In genomic region chr12:2287589-2287988, GRCh38 we compare ENCODE assay signal across 15 cellular contexts.
DNase-seq lines count a peak whose midpoint lies in the region; ATAC-seq and TF ChIP-seq lines count a peak whose summit lies in the region.
"Had no signal": no experiment of that assay in that cellular context is flagged by ENCODE, and none has a peak within 500 bp of the region (broad histone marks: within the 10 kb centered on the region; RNA-seq: fewer than 3 reads in every experiment).

No MANE protein-coding gene starts in this region.

- peaks cover 4 to 100% (median 89%) of the 10 kb centered on the region in 12 donors for H3K4me1 ChIP-seq in heart left ventricle
- peaks cover 37% of the 10 kb centered on the region for H3K4me1 ChIP-seq in right cardiac atrium (ENCODE audit: control insufficient read depth, insufficient read depth, low read length)
- H3K4me1 ChIP-seq in vagina = peaks cover 60% of the 10 kb centered on the region
- H3K4me1 ChIP-seq: testis had no signal

- peak overlapping the region in 11 of 12 donors; percentile 14 to 82 (median 75) for H3K27ac ChIP-seq in heart left ventricle
- peak overlapping the region; percentile 62 for H3K27ac ChIP-seq in right cardiac atrium (ENCODE audit: low read length)
- H3K27ac ChIP-seq in vagina = peak overlapping the region; percentile 65
- H3K27ac ChIP-seq: testis had no signal

- 68 to 80% (median 72%) methylated on average over 5 of the region's 5 CpGs for WGBS in heart left ventricle, 4 donors
- WGBS in right cardiac atrium = 78% methylated on average over 5 of the region's 5 CpGs

- H3K4me3 ChIP-seq in heart left ventricle (no peak overlapping the region), right cardiac atrium (ENCODE audit: low read length) (no peak overlapping the region), vagina (no peak overlapping the region)
- H3K4me3 ChIP-seq: MG63, testis had no signal

- H3K9me3 ChIP-seq in heart left ventricle (no peaks in the 10 kb centered on the region), right cardiac atrium (ENCODE audit: control insufficient read depth, low read length) (no peaks in the 10 kb centered on the region), vagina (no peaks in the 10 kb centered on the region)
- H3K9me3 ChIP-seq: testis had no signal

- intact Hi-C loops in heart left ventricle (cut with DNase I) = loop anchor here in 3 of 10 donors (5.0 to 10.0 kb wide), 4 partner anchors 123 to 315 kb away; partner anchors contain the start of gene CACNA1C (in 1 of the 3)
- intact Hi-C loops in left cardiac atrium (cut with DNase I) = loop anchor here in 1 of 2 donors (10.0 kb wide), 2 partner anchors 123 to 233 kb away; partner anchors contain the start of gene CACNA1C
- intact Hi-C loops in right cardiac atrium (cut with DNase I) = loop anchor here (10.0 kb wide), 1 partner anchor 233 kb away; the partner anchor contains the start of gene CACNA1C (in 4 of the 4)
- intact Hi-C loops in posterior vena cava (cut with DNase I) = loop anchor here in 1 of 2 donors (10.0 kb wide), 1 partner anchor 483 kb away; no protein-coding TSS in a partner anchor
- intact Hi-C loops in vagina (cut with DNase I) = loop anchor here (5.0 kb wide), 1 partner anchor 235 kb away; the partner anchor contains the start of gene CACNA1C

- H3K36me3 ChIP-seq in heart left ventricle = no peaks in the 10 kb centered on the region
- no peaks in the 10 kb centered on the region for H3K36me3 ChIP-seq in vagina
- H3K36me3 ChIP-seq: MG63 had no signal

- H3K27me3 ChIP-seq in heart left ventricle (no peaks in the 10 kb centered on the region), right cardiac atrium (ENCODE audit: control insufficient read depth, insufficient read depth) (no peaks in the 10 kb centered on the region), vagina (no peaks in the 10 kb centered on the region)
- H3K27me3 ChIP-seq: MG63, testis had no signal

- ATAC-seq in heart left ventricle = no peak
- ATAC-seq in left cardiac atrium = no peak
- ATAC-seq in right cardiac atrium = no peak
- ATAC-seq: HCT116 had no signal

- TF ChIP-seq CTCF in heart left ventricle (IDR thresholded peaks at IDR 0.05) (no peak), vagina (IDR thresholded peaks at IDR 0.05) (no peak)

- no peak for TF ChIP-seq POLR2A in heart left ventricle (IDR thresholded peaks at IDR 0.05)
- no peak for TF ChIP-seq POLR2A in vagina (IDR thresholded peaks at IDR 0.05)

- DNase-seq in heart left ventricle = no peak
- DNase-seq in left cardiac atrium = no peak
- no peak for DNase-seq in right cardiac atrium
- DNase-seq in posterior vena cava (ENCODE audit: low spot score) = peak; percentile 38
- no peak for DNase-seq in vagina (ENCODE audit: extremely low spot score in 2 of 2)
- DNase-seq in activated gamma-delta T cell (lab: John Stamatoyannopoulos, UW) = no peak
- DNase-seq in GM03348 (ENCODE audit: low spot score) = no peak
- DNase-seq in D341Med (ENCODE audit: low spot score) = no peak
- DNase-seq: activated CD4-positive, alpha-beta T cell treated with anti-CD3 and anti-CD28 coated beads, Interleukin-2, amount 10 ng/mL, durations not matched to agents 24 days and 14 days; activated naive CD4-positive, alpha-beta T cell treated with anti-CD3 and anti-CD28 coated beads for 36 hours; CD4-positive, CD25-positive, alpha-beta regulatory T cell; NCI-H187 treated with DMSO at 0.1 percent for 48 hours; testis had no signal
